1 cellular context compared by ENCODE assay signal in genomic region chr1:47333922-47334764, GRCh38.
TF ChIP-seq lines count a peak whose summit lies in the region.

No MANE protein-coding gene starts in this region.

TF ChIP-seq in K562, 482 proteins besides CTCF, POLR2A, EP300 and RAD21 (continued from another document and continues in another):
- TF ChIP-seq TAF1 (IDR thresholded peaks at IDR 0.05; ENCODE audit: control insufficient read depth, extremely low read depth, insufficient read depth, low read length, severe bottlenecking) (peak; percentile 87), TAF9B (IDR thresholded peaks at IDR 0.05; ENCODE audit: partially characterized antibody) (no peak), SAP30 (IDR thresholded peaks at IDR 0.05; ENCODE audit: borderline replicate concordance, insufficient read depth, low read depth, low read length, poor library complexity, severe bottlenecking) (no peak), RERE (CRISPR knock-in tag; IDR thresholded peaks at IDR 0.05; ENCODE audit: borderline replicate concordance) (peak; percentile 37; the same call in 1 of the 2 replicates), KAT2B (IDR thresholded peaks at IDR 0.05; ENCODE audit: low read depth, low read length) (no peak), RREB1 (CRISPR knock-in tag; IDR thresholded peaks at IDR 0.05) (no peak), LEF1 (IDR thresholded peaks at IDR 0.05) (no peak), SRF (CRISPR knock-in tag; IDR thresholded peaks at IDR 0.05) (peak in 1 of 2 experiments; percentile 1; a peak in 1 of 4 replicates), PHB2 (IDR thresholded peaks at IDR 0.05; ENCODE audit: low read depth) (no peak), THAP7 (CRISPR knock-in tag; IDR thresholded peaks at IDR 0.05) (no peak), MTA3 (IDR thresholded peaks at IDR 0.05; ENCODE audit: borderline replicate concordance) (peak; percentile 49; the same call in 1 of the 2 replicates), ZNF217 (CRISPR knock-in tag; IDR thresholded peaks at IDR 0.05) (no peak), ZSCAN29 (IDR thresholded peaks at IDR 0.05) (no peak), HNRNPH1 (optimal IDR thresholded peaks at IDR 0.05; ENCODE audit: low read depth, low read length) (no peak), ZBTB49 (CRISPR knock-in tag; IDR thresholded peaks at IDR 0.05; ENCODE audit: borderline replicate concordance) (peak; percentile 52; the same call in 1 of the 2 replicates), CBX3 (IDR thresholded peaks at IDR 0.05; ENCODE audit: borderline replicate concordance in 1 of 2, low read length in 2 of 2) (peak in 1 of 2 experiments; percentile 14; a peak in 1 of 3 replicates), FOXP1 (CRISPR knock-in tag; IDR thresholded peaks at IDR 0.05) (peak; percentile 69; the same call in 1 of the 2 replicates), ZFP30 (CRISPR knock-in tag; IDR thresholded peaks at IDR 0.05; ENCODE audit: borderline replicate concordance) (no peak), SRSF7 (optimal IDR thresholded peaks at IDR 0.05; ENCODE audit: low read depth, low read length) (no peak), HMBOX1 (IDR thresholded peaks at IDR 0.05) (no peak), ZNF436 (CRISPR knock-in tag; IDR thresholded peaks at IDR 0.05) (no peak), SP2 (IDR thresholded peaks at IDR 0.05; ENCODE audit: extremely low read depth, low read depth, low read length, poor library complexity, severe bottlenecking) (no peak), NFYB (IDR thresholded peaks at IDR 0.05; ENCODE audit: extremely low read depth, insufficient read length) (no peak), ZNF551 (CRISPR knock-in tag; IDR thresholded peaks at IDR 0.05) (no peak), SMARCA5 (IDR thresholded peaks at IDR 0.05) (no peak)
- TF ChIP-seq, protein P1, sequence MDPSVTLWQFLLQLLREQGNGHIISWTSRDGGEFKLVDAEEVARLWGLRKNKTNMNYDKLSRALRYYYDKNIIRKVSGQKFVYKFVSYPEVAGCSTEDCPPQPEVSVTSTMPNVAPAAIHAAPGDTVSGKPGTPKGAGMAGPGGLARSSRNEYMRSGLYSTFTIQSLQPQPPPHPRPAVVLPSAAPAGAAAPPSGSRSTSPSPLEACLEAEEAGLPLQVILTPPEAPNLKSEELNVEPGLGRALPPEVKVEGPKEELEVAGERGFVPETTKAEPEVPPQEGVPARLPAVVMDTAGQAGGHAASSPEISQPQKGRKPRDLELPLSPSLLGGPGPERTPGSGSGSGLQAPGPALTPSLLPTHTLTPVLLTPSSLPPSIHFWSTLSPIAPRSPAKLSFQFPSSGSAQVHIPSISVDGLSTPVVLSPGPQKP (CRISPR knock-in tag; IDR thresholded peaks at IDR 0.05): no peak
- TF ChIP-seq, protein P2, sequence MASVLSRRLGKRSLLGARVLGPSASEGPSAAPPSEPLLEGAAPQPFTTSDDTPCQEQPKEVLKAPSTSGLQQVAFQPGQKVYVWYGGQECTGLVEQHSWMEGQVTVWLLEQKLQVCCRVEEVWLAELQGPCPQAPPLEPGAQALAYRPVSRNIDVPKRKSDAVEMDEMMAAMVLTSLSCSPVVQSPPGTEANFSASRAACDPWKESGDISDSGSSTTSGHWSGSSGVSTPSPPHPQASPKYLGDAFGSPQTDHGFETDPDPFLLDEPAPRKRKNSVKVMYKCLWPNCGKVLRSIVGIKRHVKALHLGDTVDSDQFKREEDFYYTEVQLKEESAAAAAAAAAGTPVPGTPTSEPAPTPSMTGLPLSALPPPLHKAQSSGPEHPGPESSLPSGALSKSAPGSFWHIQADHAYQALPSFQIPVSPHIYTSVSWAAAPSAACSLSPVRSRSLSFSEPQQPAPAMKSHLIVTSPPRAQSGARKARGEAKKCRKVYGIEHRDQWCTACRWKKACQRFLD (CRISPR knock-in tag; IDR thresholded peaks at IDR 0.05): peak; percentile 76; the same call in 1 of the 2 replicates
